ENCODE assay signal across 10 cellular contexts in the genomic region with DNA sequence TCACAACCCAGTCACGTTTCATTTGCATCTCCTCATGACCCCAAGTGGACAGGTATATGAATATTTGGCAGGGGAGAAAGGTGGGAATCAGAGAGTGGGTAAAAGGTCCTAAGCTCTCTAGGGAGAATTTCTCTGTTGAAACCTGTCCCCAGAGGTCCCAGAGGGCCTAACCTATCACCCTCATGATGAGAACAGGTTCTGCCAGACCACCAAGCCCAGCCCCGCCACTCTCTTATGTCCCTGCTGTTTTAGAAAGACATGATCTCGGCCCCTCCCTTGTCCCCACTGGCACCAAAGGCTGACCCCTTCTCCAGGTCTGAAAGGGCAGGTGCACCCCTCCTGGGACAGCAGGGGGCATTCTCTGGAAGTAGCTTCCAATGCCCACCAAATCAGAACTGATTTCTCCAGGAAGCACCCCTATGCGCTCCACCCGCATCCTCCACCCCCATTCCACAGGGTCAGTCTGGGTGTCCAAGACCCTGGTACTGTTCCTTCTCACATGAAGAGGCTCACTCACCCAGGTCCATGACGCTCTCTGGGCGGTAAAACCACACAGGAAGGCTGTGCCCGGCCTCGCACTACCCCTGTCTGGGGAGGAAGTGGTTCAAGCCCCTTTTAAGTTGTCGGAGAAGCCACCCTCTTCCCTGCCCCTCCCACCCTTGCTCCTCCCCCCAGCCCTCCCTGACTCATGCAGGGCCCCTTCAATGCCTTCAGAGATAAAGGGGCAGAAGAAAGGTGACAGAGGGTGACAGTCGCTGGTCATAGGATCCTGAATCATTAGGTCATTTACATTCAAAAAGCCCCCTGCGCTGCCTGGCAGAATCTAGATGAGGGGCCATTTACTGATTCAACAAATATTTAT. TPM values are rescaled to one million over a fixed set of nuclear protein-coding genes. Genes with fewer than 3 reads are reported as not detected.
A peak's percentile ranks its signal among the peaks of the same experiment; 100 is the strongest.
DNase-seq lines count a peak whose midpoint lies in the region; ATAC-seq, FAIRE-seq and TF ChIP-seq lines count a peak whose summit lies in the region.
"Had no signal": no experiment of that assay in that cellular context is flagged by ENCODE, and none has a peak within 500 bp of the region (broad histone marks: within the 10 kb centered on the region; RNA-seq: fewer than 3 reads in every experiment).

A gene with protein sequence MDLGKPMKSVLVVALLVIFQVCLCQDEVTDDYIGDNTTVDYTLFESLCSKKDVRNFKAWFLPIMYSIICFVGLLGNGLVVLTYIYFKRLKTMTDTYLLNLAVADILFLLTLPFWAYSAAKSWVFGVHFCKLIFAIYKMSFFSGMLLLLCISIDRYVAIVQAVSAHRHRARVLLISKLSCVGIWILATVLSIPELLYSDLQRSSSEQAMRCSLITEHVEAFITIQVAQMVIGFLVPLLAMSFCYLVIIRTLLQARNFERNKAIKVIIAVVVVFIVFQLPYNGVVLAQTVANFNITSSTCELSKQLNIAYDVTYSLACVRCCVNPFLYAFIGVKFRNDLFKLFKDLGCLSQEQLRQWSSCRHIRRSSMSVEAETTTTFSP (minus strand): TSS at position 590 of the 862 bp plus-strand sequence. CDS start 63 bp downstream, at position 527.

- H4K8ac ChIP-seq in H1 (ENCODE audit: extremely low read depth, insufficient read depth, low read length): no peak within 1 kb of the TSS

- no peaks in the 10 kb centered on the region for H3K79me2 ChIP-seq in H1 (ENCODE audit: control insufficient read depth in 1 of 2, insufficient read depth in 2 of 2, low read length in 2 of 2)

- no peak within 1 kb of the TSS for H3K27ac ChIP-seq in H1 (ENCODE audit: low read depth, low read length)

- 72% methylated on average over 9 of the region's 12 CpGs; no CpG with 5 or more reads in 1 of the 2 experiments for WGBS in H1 (ENCODE audit: extremely low coverage in 1 of 2, insufficient coverage in 1 of 2, insufficient read length in 1 of 2, insufficient replicate concordance in 2 of 2, low coverage in 1 of 2, low lambda C conversion rate in 2 of 2, missing lambda C conversion rate in 1 of 2), 2 experiments

- H3K56ac ChIP-seq in H1 (replicated peaks; ENCODE audit: insufficient read length, low read depth, low read length): no peak within 1 kb of the TSS

- H3K36me3 Mint-ChIP-seq in IgD-negative memory B cell: peaks cover 2% of the 10 kb centered on the region

- H2BK5ac ChIP-seq in H1 (ENCODE audit: low read depth, low read length): peak within 1 kb of the TSS; percentile 27; the same call in 1 of the 2 replicates

- no peaks in the 10 kb centered on the region for H3K23me2 ChIP-seq in H1 (ENCODE audit: low read depth, low read length)

- H3K4me1 Mint-ChIP-seq in IgD-negative memory B cell: peaks cover 31 to 46% (median 42%) of the 10 kb centered on the region in 3 donors

- no peak within 1 kb of the TSS for H2BK12ac ChIP-seq in H1 (ENCODE audit: low read depth, low read length)

- H3K36me3 ChIP-seq in H1 (ENCODE audit: control insufficient read depth in 2 of 4, insufficient read depth in 4 of 4, low read length in 3 of 4): no peaks in the 10 kb centered on the region

- no peak for TF ChIP-seq POLR2A in H1 (IDR thresholded peaks at IDR 0.05; ENCODE audit: control extremely low read depth in 1 of 2, low read depth in 2 of 2, low read length in 2 of 2)

- H2AFZ ChIP-seq in H1 (ENCODE audit: low read length): no peak within 1 kb of the TSS

- no peak within 1 kb of the TSS for H2AK5ac ChIP-seq in H1 (ENCODE audit: low read depth, low read length)

- H3K9me3 ChIP-seq in H1 (ENCODE audit: insufficient read depth in 2 of 2, low read depth in 1 of 2, low read length in 1 of 2): peaks cover 5 to 12% of the 10 kb centered on the region in 2 experiments; a peak in 2 of 4 replicates

- TF ChIP-seq CTCF in H1 (IDR thresholded peaks at IDR 0.05; ENCODE audit: control extremely low read depth in 1 of 3, insufficient read depth in 1 of 3, low read depth in 1 of 3, low read length in 3 of 3): no peak

- no peak for TF ChIP-seq EP300 in H1 (IDR thresholded peaks at IDR 0.05; ENCODE audit: borderline replicate concordance in 1 of 2, low read depth in 2 of 2, low read length in 2 of 2)

- no peak within 1 kb of the TSS for H4K5ac ChIP-seq in H1 (ENCODE audit: insufficient read length, low read depth, low read length)

- no peaks in the 10 kb centered on the region; a peak in 1 of 7 replicates for H3K27me3 ChIP-seq in H1 (replicated peaks in 1 of 4; ENCODE audit: control insufficient read depth in 3 of 4, extremely low read depth in 1 of 4, insufficient read depth in 3 of 4, low read length in 3 of 4)

- POLR2A ChIA-PET in H1 (lab: Charles Lee; ENCODE audit: partially characterized antibody): interaction anchor here (1.1 kb wide), 2 partner anchors 16 to 140 kb away, joined by 3 read pairs; no protein-coding TSS in a partner anchor

- no peak within 1 kb of the TSS for H3K23ac ChIP-seq in H1 (ENCODE audit: insufficient read length)

- peaks cover 0 to 7% (median 2%) of the 10 kb centered on the region in 4 experiments; a peak in 5 of 7 replicates for H3K4me1 ChIP-seq in H1 (replicated peaks in 1 of 4; ENCODE audit: control insufficient read depth in 3 of 4, insufficient read depth in 4 of 4, low read length in 3 of 4)

- no peaks in the 10 kb centered on the region for H4K20me1 ChIP-seq in H1 (replicated peaks in 1 of 2; ENCODE audit: control insufficient read depth in 1 of 2, insufficient read depth in 2 of 2, low read length in 2 of 2)

- no peak for TF ChIP-seq RAD21 in H1 (IDR thresholded peaks at IDR 0.05 in 1 of 2, conservative IDR thresholded peaks at IDR 0.05 in 1 of 2; ENCODE audit: low read depth in 2 of 2, low read length in 2 of 2)

- no peak within 1 kb of the TSS for H3K4ac ChIP-seq in H1 (replicated peaks; ENCODE audit: insufficient read length, low read depth, low read length)

- no peak within 1 kb of the TSS for H4K91ac ChIP-seq in H1 (replicated peaks; ENCODE audit: insufficient read length, low read length)

- H3K27ac Mint-ChIP-seq in IgD-negative memory B cell: peak within 1 kb of the TSS; percentile 84 to 100 (median 99)

- peaks cover 6% of the 10 kb centered on the region for H3K27me3 Mint-ChIP-seq in IgD-negative memory B cell

- H2BK15ac ChIP-seq in H1 (ENCODE audit: low read length): no peak within 1 kb of the TSS

- peaks cover 0 to 2% (median 0%) of the 10 kb centered on the region in 3 donors for H3K9me3 Mint-ChIP-seq in IgD-negative memory B cell

- DNase-seq in activated CD4-positive, alpha-beta T cell treated with anti-CD3 and anti-CD28 coated beads, Interleukin-2, amount 50 U/mL, for 48 hours: peak; percentile 82 to 86
- no peak for DNase-seq in H1 (ENCODE audit: low read depth in 1 of 2, low spot score in 2 of 2)
- DNase-seq in stimulated activated CD8-positive, alpha-beta memory T cell treated with anti-CD3 and anti-CD28 coated beads, Interleukin-7, amount 100 ng/mL, for 24 hours (ENCODE audit: low read depth): peak; percentile 61
- no peak for DNase-seq in NCI-H1694 (lab: John Stamatoyannopoulos, UW)
- DNase-seq in dedifferentiated amniotic fluid mesenchymal stem cell (ENCODE audit: extremely low spot score): no peak
- DNase-seq in posterior cingulate gyrus: no peak

- no peak within 1 kb of the TSS for H2BK120ac ChIP-seq in H1 (replicated peaks; ENCODE audit: low read depth, low read length)

- H2BK20ac ChIP-seq in H1 (ENCODE audit: low read length): no peak within 1 kb of the TSS

- H3K4me3 ChIP-seq in H1 (ENCODE audit: extremely low read depth in 1 of 4, insufficient read depth in 2 of 4, low read depth in 3 of 4, low read length in 4 of 4): no peak within 1 kb of the TSS

- no peak within 1 kb of the TSS for H3K9ac ChIP-seq in H1 (replicated peaks in 1 of 4; ENCODE audit: extremely low read depth in 1 of 4, low read depth in 3 of 4, low read length in 3 of 4)

- no peak within 1 kb of the TSS; the same call in 1 of the 2 replicates for H3K18ac ChIP-seq in H1 (ENCODE audit: extremely low read depth, low read length)

- H3K4me3 Mint-ChIP-seq in IgD-negative memory B cell: peak within 1 kb of the TSS; percentile 83 to 98 (median 92)

- ATAC-seq in GM21786 (IDR thresholded peaks at IDR 0.05; ENCODE audit: unreplicated experiment): no peak
- ATAC-seq: Panc1 had no signal

- H3K14ac ChIP-seq in H1 (ENCODE audit: insufficient read length): no peak within 1 kb of the TSS

- CTCF ChIA-PET in H1 (lab: Charles Lee; ENCODE audit: partially characterized antibody): interaction anchor here (0.9 to 2.8 kb wide), 3 partner anchors 12 to 165 kb away, joined by 3 to 8 read pairs (median 3); no protein-coding TSS in a partner anchor

- H3K4me2 ChIP-seq in H1 (ENCODE audit: insufficient read depth in 1 of 2, low read depth in 2 of 2, low read length in 2 of 2): no peak within 1 kb of the TSS

- FAIRE-seq in H1 (lab: Jason Lieb, UNC): no peak

- no peaks in the 10 kb centered on the region for H3K79me1 ChIP-seq in H1 (ENCODE audit: low read depth, low read length)

- intact Hi-C loops in posterior cingulate gyrus (cut with DNase I): no loop called here

TF ChIP-seq in H1, 55 proteins besides CTCF, POLR2A, EP300 and RAD21:
- no peak for TF ChIP-seq KDM5A (IDR thresholded peaks at IDR 0.05; ENCODE audit: low read length)
- no peak for TF ChIP-seq GTF2F1 (IDR thresholded peaks at IDR 0.05; ENCODE audit: borderline replicate concordance, low read depth, low read length)
TF ChIP-seq in H1: peak in this region for 0.

RNA-seq across cellular contexts. Expression of the gene that starts here (rescaled TPM):
- polyA plus RNA-seq in IgD-negative memory B cell: 257 TPM
- 0.17 TPM in 1 of 2 replicates, not detected in the other for total RNA-seq in H1 (2021; fragmentation: NEBNext Ultra II Directional; extraction: Animal tissue kit (Norgen Biotek cat#: 25700))
- polyA plus RNA-seq in H1 (2011; rRNA removed): 0.12 and 0.28 TPM in 2 replicates
- 0.16 TPM for polyA plus RNA-seq in H1 (2011; cell fraction: cytosol; rRNA removed)
- 0.27 TPM for polyA plus RNA-seq in H1 (2011; cell fraction: nucleus; rRNA removed)
- 0.11 to 0.33 TPM in 2 of 4 replicates, not detected in the others for polyA plus RNA-seq in H1 (2012, experiment 1 of 2)
- polyA plus RNA-seq in H1 (2012, experiment 2 of 2): 0.14 TPM
- 0.30 TPM for polyA plus RNA-seq in H1 (2013, experiment 1 of 2)
- 0.24 TPM for polyA plus RNA-seq in H1 (2013, experiment 2 of 2)
- polyA minus RNA-seq in H1 (2011; rRNA and poly(A)+ RNA removed): not detected in 2 replicates
- not detected for polyA minus RNA-seq in H1 (2011; cell fraction: cytosol; rRNA and poly(A)+ RNA removed)
- polyA minus RNA-seq in H1 (2011; cell fraction: nucleus; rRNA and poly(A)+ RNA removed): not detected
- total RNA-seq: renal cortical epithelial cell had no signal

Comparison
In these comparisons a context has a peak if more than half of its experiments do, and no peak if none do; other contexts are left out.
1. RNA of the gene that starts here (polyA plus RNA-seq): 257 TPM in IgD-negative memory B cell (single experiment); 0.11 to 0.33 TPM in H1; every median in the first group is over 100 times any median in the second.
2. DNase-seq: peak in activated CD4-positive, alpha-beta T cell treated with anti-CD3 and anti-CD28 coated beads, Interleukin-2, amount 50 U/mL, for 48 hours (2 of 2) and stimulated activated CD8-positive, alpha-beta memory T cell treated with anti-CD3 and anti-CD28 coated beads, Interleukin-7, amount 100 ng/mL, for 24 hours (single experiment); none in H1 (0 of 2), NCI-H1694 (single experiment), dedifferentiated amniotic fluid mesenchymal stem cell (single experiment) and posterior cingulate gyrus (0 of 10).